Comparison of ENCODE assay signal across 34 cellular contexts in genomic region chr1:119778359-119778758, GRCh38. TPM values are rescaled to one million over a fixed set of nuclear protein-coding genes. Genes with fewer than 3 reads are reported as not detected.
"Had no signal": no experiment of that assay in that cellular context is flagged by ENCODE, and none has a peak within 500 bp of the region (broad histone marks: within the 10 kb centered on the region; RNA-seq: fewer than 3 reads in every experiment).

No MANE protein-coding gene starts in this region.

- DNase-seq: activated CD4-positive, alpha-beta T cell treated with anti-CD3 and anti-CD28 coated beads, Interleukin-2, amount 10 ng/mL, durations not matched to agents 24 days and 14 days; activated CD4-positive, alpha-beta T cell treated with anti-CD3 and anti-CD28 coated beads, Interleukin-2, amount 50 U/mL, for 4 hours; activated CD8-positive, alpha-beta T cell treated with anti-CD3 and anti-CD28 coated beads, Interleukin-2, amount 10 ng/mL, durations not matched to agents 7 days and 5 days; activated gamma-delta T cell; activated naive CD4-positive, alpha-beta T cell treated with Interleukin-2 at 50 U/mL for 16 hours; activated naive CD8-positive, alpha-beta T cell treated with anti-CD3 and anti-CD28 coated beads, Interleukin-2, amount 10 ng/mL, durations not matched to agents 7 days and 5 days; activated T-cell treated with anti-CD3 and anti-CD28 coated beads, Interleukin-2, amount 50 U/mL, for 24 hours; amygdala; MM.1S; MV-4-11; NCI-H1092; NCI-H1417; NCI-H146; NCI-H187; NCI-H2029 treated with DMSO at 0.1 percent for 48 hours; NCI-H2107; NCI-H2171 treated with DMSO at 0.1 percent for 48 hours; NCI-H226; NCI-H524 treated with DMSO at 0.1 percent for 48 hours; SHP77; SJCRH30; T1000 had no signal

- H3K27ac ChIP-seq: ascending aorta, breast epithelium, SJCRH30, SK-N-MC had no signal

- ATAC-seq: activated CD8-positive, alpha-beta T cell treated with anti-CD3 and anti-CD28 coated beads, Interleukin-2, amount 10 ng/mL, durations not matched to agents 7 days and 5 days; Panc1 had no signal

- H3K27ac Mint-ChIP-seq: activated CD4-positive, alpha-beta T cell treated with anti-CD3 and anti-CD28 coated beads, Interleukin-2, amount 10 ng/mL, durations not matched to agents 24 days and 14 days; activated CD8-positive, alpha-beta T cell treated with anti-CD3 and anti-CD28 coated beads, Interleukin-2, amount 10 ng/mL, durations not matched to agents 7 days and 5 days; activated naive CD4-positive, alpha-beta T cell treated with anti-CD3 and anti-CD28 coated beads, Interleukin-2, amount 50 U/mL, for 24 hours; activated naive CD8-positive, alpha-beta T cell treated with anti-CD3 and anti-CD28 coated beads, Interleukin-2, amount 10 ng/mL, durations not matched to agents 7 days and 5 days; activated T-cell treated with anti-CD3 and anti-CD28 coated beads, Interleukin-2, amount 50 U/mL, for 24 hours; activated T-helper 2 cell treated with anti-CD3 and anti-CD28 coated beads, Interferon-gamma antibody, Interleukin-2, Interleukin-4, amounts not matched to agents 10 μg/mL and 5 μg/mL and 100 μg/mL, durations not matched to agents 14 hours and 24 hours and 36 hours had no signal

- H3K27me3 ChIP-seq: ascending aorta, breast epithelium, SJCRH30 had no signal

- H3K36me3 Mint-ChIP-seq: activated naive CD4-positive, alpha-beta T cell treated with anti-CD3 and anti-CD28 coated beads, Interleukin-2, amount 50 U/mL, for 24 hours; activated naive CD8-positive, alpha-beta T cell treated with anti-CD3 and anti-CD28 coated beads, Interleukin-2, amount 10 ng/mL, durations not matched to agents 7 days and 5 days had no signal

- H3K9me3 Mint-ChIP-seq: activated CD4-positive, alpha-beta T cell treated with anti-CD3 and anti-CD28 coated beads, Interleukin-2, amount 10 ng/mL, durations not matched to agents 24 days and 14 days; activated naive CD4-positive, alpha-beta T cell treated with anti-CD3 and anti-CD28 coated beads, Interleukin-2, amount 50 U/mL, for 24 hours; activated naive CD8-positive, alpha-beta T cell treated with anti-CD3 and anti-CD28 coated beads, Interleukin-2, amount 10 ng/mL, durations not matched to agents 7 days and 5 days; activated T-cell treated with anti-CD3 and anti-CD28 coated beads, Interleukin-2, amount 50 U/mL, for 24 hours; activated T-helper 2 cell treated with anti-CD3 and anti-CD28 coated beads, Interferon-gamma antibody, Interleukin-2, Interleukin-4, amounts not matched to agents 10 μg/mL and 5 μg/mL and 100 μg/mL, durations not matched to agents 14 hours and 24 hours and 36 hours had no signal

- H3K36me3 ChIP-seq: ascending aorta, breast epithelium, SJCRH30 had no signal

- H3K9me3 ChIP-seq: ascending aorta, breast epithelium, SJCRH30 had no signal

- H3K4me3 Mint-ChIP-seq: activated CD4-positive, alpha-beta T cell treated with anti-CD3 and anti-CD28 coated beads, Interleukin-2, amount 10 ng/mL, durations not matched to agents 24 days and 14 days; activated CD8-positive, alpha-beta T cell treated with anti-CD3 and anti-CD28 coated beads, Interleukin-2, amount 10 ng/mL, durations not matched to agents 7 days and 5 days; activated naive CD4-positive, alpha-beta T cell treated with anti-CD3 and anti-CD28 coated beads, Interleukin-2, amount 50 U/mL, for 24 hours; activated naive CD8-positive, alpha-beta T cell treated with anti-CD3 and anti-CD28 coated beads, Interleukin-2, amount 10 ng/mL, durations not matched to agents 7 days and 5 days; activated T-cell treated with anti-CD3 and anti-CD28 coated beads, Interleukin-2, amount 50 U/mL, for 24 hours had no signal

- H3K4me1 ChIP-seq: ascending aorta, breast epithelium had no signal

- H3K4me3 ChIP-seq: ascending aorta, breast epithelium, SJCRH30, SK-N-MC had no signal

- H3K4me1 Mint-ChIP-seq: activated naive CD4-positive, alpha-beta T cell treated with anti-CD3 and anti-CD28 coated beads, Interleukin-2, amount 50 U/mL, for 24 hours; activated naive CD8-positive, alpha-beta T cell treated with anti-CD3 and anti-CD28 coated beads, Interleukin-2, amount 10 ng/mL, durations not matched to agents 7 days and 5 days had no signal

RNA-seq across cellular contexts. Expression of gene HMGCS2, which starts 9.7 kb away (rescaled TPM):
- total RNA-seq: activated CD4-positive, alpha-beta T cell treated with anti-CD3 and anti-CD28 coated beads, Interleukin-2, amount 10 ng/mL, durations not matched to agents 24 days and 14 days; activated CD8-positive, alpha-beta T cell treated with anti-CD3 and anti-CD28 coated beads, Interleukin-2, amount 10 ng/mL, durations not matched to agents 7 days and 5 days; activated naive CD8-positive, alpha-beta T cell treated with anti-CD3 and anti-CD28 coated beads, Interleukin-2, amount 10 ng/mL, durations not matched to agents 7 days and 5 days; activated T-helper 2 cell treated with anti-CD3 and anti-CD28 coated beads, Interferon-gamma antibody, Interleukin-2, Interleukin-4, amounts not matched to agents 10 μg/mL and 5 μg/mL and 100 μg/mL, durations not matched to agents 14 hours and 24 hours and 36 hours; LHCN-M2; NCI-H460; RPMI7951; SJCRH30; T-helper 1 cell treated with Interleukin-12 subunit alpha and Interleukin-12 subunit beta and Interleukin-4 antibody, amounts not matched to agents 30 ng/mL and 1 ng/mL, for 36 hours; T-helper 2 cell treated with Interferon-gamma antibody and Interleukin-4, amounts not matched to agents 100 ng/mL and 5 ng/mL, for 36 hours had no signal

RNA-seq across cellular contexts. Expression of gene REG4, which starts 32.9 kb away (rescaled TPM):
- total RNA-seq: activated T-helper 2 cell treated with anti-CD3 and anti-CD28 coated beads, Interferon-gamma antibody, Interleukin-2, Interleukin-4, amounts not matched to agents 10 μg/mL and 5 μg/mL and 100 μg/mL, durations not matched to agents 14 hours and 24 hours and 36 hours; ascending aorta; breast epithelium; cardiac septum; LHCN-M2; NCI-H460; RPMI7951; T-helper 2 cell treated with Interferon-gamma antibody and Interleukin-4, amounts not matched to agents 100 ng/mL and 5 ng/mL, for 36 hours had no signal
